In genomic region chr4:84750260-84750955, GRCh38 we compare ENCODE assay signal across 8 cellular contexts.
DNase-seq lines count a peak whose midpoint lies in the region; ATAC-seq, FAIRE-seq and TF ChIP-seq lines count a peak whose summit lies in the region.

No MANE protein-coding gene starts in this region.

- H3K56ac ChIP-seq in H1 (replicated peaks; ENCODE audit: insufficient read length, low read depth, low read length): no peak overlapping the region

- TF ChIP-seq POLR2A in H1 (IDR thresholded peaks at IDR 0.05; ENCODE audit: control extremely low read depth in 1 of 2, low read depth in 2 of 2, low read length in 2 of 2): no peak

- H3K9me3 Mint-ChIP-seq in activated T-cell treated with anti-CD3 and anti-CD28 coated beads, Interleukin-2, amount 50 U/mL, for 72 hours: no peaks in the 10 kb centered on the region

- H3K27ac Mint-ChIP-seq in activated T-cell treated with anti-CD3 and anti-CD28 coated beads, Interleukin-2, amount 50 U/mL, for 72 hours: no peak overlapping the region

- no peak overlapping the region for H3K14ac ChIP-seq in H1 (ENCODE audit: insufficient read length)

- H3K79me2 ChIP-seq in OCI-LY7 (ENCODE audit: insufficient read depth, low read depth, low read length) (no peaks in the 10 kb centered on the region), H1 (ENCODE audit: control insufficient read depth in 1 of 2, insufficient read depth in 2 of 2, low read length in 2 of 2) (no peaks in the 10 kb centered on the region)

- no peak overlapping the region for H2BK15ac ChIP-seq in H1 (ENCODE audit: low read length)

- H2BK20ac ChIP-seq in H1 (ENCODE audit: low read length): no peak overlapping the region

- H4K91ac ChIP-seq in H1 (replicated peaks; ENCODE audit: insufficient read length, low read length): no peak overlapping the region

- H3K4me3 ChIP-seq in OCI-LY7 (ENCODE audit: low read depth, low read length, poor library complexity, severe bottlenecking) (no peak overlapping the region), H1 (ENCODE audit: extremely low read depth in 1 of 4, insufficient read depth in 2 of 4, low read depth in 3 of 4, low read length in 4 of 4) (no peak overlapping the region), mucosa of descending colon (no peak overlapping the region)

- no peak overlapping the region for H3K18ac ChIP-seq in H1 (ENCODE audit: extremely low read depth, low read length)

- DNase-seq in COR-L47 (lab: John Stamatoyannopoulos, UW) (peak; percentile 28), GM19239 (ENCODE audit: insufficient read length, low spot score) (peak; percentile 12), OCI-LY7 (ENCODE audit: low spot score) (peak; percentile 37), H1 (ENCODE audit: low read depth in 1 of 2, low spot score in 2 of 2) (no peak), mucosa of descending colon (no peak)
- no peak for DNase-seq in activated T-cell treated with anti-CD3 and anti-CD28 coated beads, Interleukin-2, amount 50 U/mL, for 72 hours
- no peak for DNase-seq in activated naive CD4-positive, alpha-beta T cell treated with Interleukin-2 at 50 U/mL for 16 hours

- WGBS in H1 (ENCODE audit: extremely low coverage in 1 of 2, insufficient coverage in 1 of 2, insufficient read length in 1 of 2, insufficient replicate concordance in 2 of 2, low coverage in 1 of 2, low lambda C conversion rate in 2 of 2, missing lambda C conversion rate in 1 of 2), 2 experiments: 76% methylated on average over 1 of the region's 1 CpG; no CpG with 5 or more reads in 1 of the 2 experiments

- H2AK5ac ChIP-seq in H1 (ENCODE audit: low read depth, low read length): no peak overlapping the region

- H4K20me1 ChIP-seq in OCI-LY7 (ENCODE audit: insufficient read depth, low read length): no peaks in the 10 kb centered on the region
- H4K20me1 ChIP-seq in H1 (replicated peaks in 1 of 2; ENCODE audit: control insufficient read depth in 1 of 2, insufficient read depth in 2 of 2, low read length in 2 of 2): no peaks in the 10 kb centered on the region

- no peaks in the 10 kb centered on the region for H3K4me1 Mint-ChIP-seq in activated T-cell treated with anti-CD3 and anti-CD28 coated beads, Interleukin-2, amount 50 U/mL, for 72 hours (ENCODE audit: low read depth)

- no peaks in the 10 kb centered on the region for H3K9me2 ChIP-seq in OCI-LY7 (ENCODE audit: insufficient read depth, low read length)

- H3K79me1 ChIP-seq in H1 (ENCODE audit: low read depth, low read length): no peaks in the 10 kb centered on the region

- FAIRE-seq in GM19239 (lab: Jason Lieb, UNC): peak; percentile 4
- FAIRE-seq in H1 (lab: Jason Lieb, UNC): no peak

- H2BK5ac ChIP-seq in H1 (ENCODE audit: low read depth, low read length): no peak overlapping the region

- no peaks in the 10 kb centered on the region for H3K23me2 ChIP-seq in H1 (ENCODE audit: low read depth, low read length)

- H3K4me2 ChIP-seq in OCI-LY7 (ENCODE audit: low read length) (no peak overlapping the region), H1 (ENCODE audit: insufficient read depth in 1 of 2, low read depth in 2 of 2, low read length in 2 of 2) (no peak overlapping the region)

- no peak overlapping the region for H2BK12ac ChIP-seq in H1 (ENCODE audit: low read depth, low read length)

- POLR2A ChIA-PET in OCI-LY7 (lab: Charles Lee): no interaction called here
- POLR2A ChIA-PET in H1 (lab: Charles Lee; ENCODE audit: partially characterized antibody): interaction anchor here (1.3 kb wide), 1 partner anchor 216 kb away, joined by 7 read pairs; the partner anchor contains the start of gene WDFY3

- no peaks in the 10 kb centered on the region for H3K27me3 ChIP-seq in H1 (replicated peaks in 1 of 4; ENCODE audit: control insufficient read depth in 3 of 4, extremely low read depth in 1 of 4, insufficient read depth in 3 of 4, low read length in 3 of 4)

- H2AFZ ChIP-seq in OCI-LY7 (ENCODE audit: low read length) (no peak overlapping the region), H1 (ENCODE audit: low read length) (no peak overlapping the region)

- H3K27ac ChIP-seq in OCI-LY7 (ENCODE audit: low read depth, low read length, poor library complexity, severe bottlenecking) (no peak overlapping the region), H1 (ENCODE audit: low read depth, low read length) (no peak overlapping the region)

- no peak overlapping the region for H2BK120ac ChIP-seq in H1 (replicated peaks; ENCODE audit: low read depth, low read length)

- H3K36me3 ChIP-seq in OCI-LY7 (ENCODE audit: insufficient read depth, low read length): no peaks in the 10 kb centered on the region
- H3K36me3 ChIP-seq in H1 (ENCODE audit: control insufficient read depth in 2 of 4, insufficient read depth in 4 of 4, low read length in 3 of 4): peaks cover 2 to 56% (median 23%) of the 10 kb centered on the region in 4 experiments; a peak in 6 of 8 replicates
- H3K36me3 ChIP-seq in mucosa of descending colon (ENCODE audit: low read depth): no peaks in the 10 kb centered on the region

- BruUV-seq in OCI-LY7 (replicated peaks; lab: Mats Ljungman, UMichigan): no TSS peak

- peak; percentile 88 for TF ChIP-seq CTCF in OCI-LY7 (conservative IDR thresholded peaks at IDR 0.05; ENCODE audit: low read length)
- peak in 2 of 3 experiments; percentile 51 to 56; a peak in 2 of 4 replicates for TF ChIP-seq CTCF in H1 (IDR thresholded peaks at IDR 0.05; ENCODE audit: control extremely low read depth in 1 of 3, insufficient read depth in 1 of 3, low read depth in 1 of 3, low read length in 3 of 3)
- TF ChIP-seq CTCF in mucosa of descending colon (IDR thresholded peaks at IDR 0.05): peak; percentile 14

- H3K4me1 ChIP-seq in OCI-LY7 (ENCODE audit: insufficient read depth, low read length, poor library complexity, severe bottlenecking) (no peaks in the 10 kb centered on the region), H1 (replicated peaks in 1 of 4; ENCODE audit: control insufficient read depth in 3 of 4, insufficient read depth in 4 of 4, low read length in 3 of 4) (no peaks in the 10 kb centered on the region), mucosa of descending colon (ENCODE audit: low read depth) (no peaks in the 10 kb centered on the region)

- H4K5ac ChIP-seq in H1 (ENCODE audit: insufficient read length, low read depth, low read length): no peak overlapping the region

- no peaks in the 10 kb centered on the region for H3K27me3 Mint-ChIP-seq in activated T-cell treated with anti-CD3 and anti-CD28 coated beads, Interleukin-2, amount 50 U/mL, for 72 hours (ENCODE audit: low read depth)

- intact Hi-C loops in OCI-LY7 (cut with micrococcal nuclease; ENCODE audit: unreplicated experiment): loop anchor here (5.0 kb wide), 1 partner anchor 222 kb away; no protein-coding TSS in a partner anchor
- intact Hi-C loops in mucosa of descending colon (cut with DNase I, micrococcal nuclease): loop anchor here (5.0 kb wide), 1 partner anchor 222 kb away; no protein-coding TSS in a partner anchor

- H3K36me3 Mint-ChIP-seq in activated T-cell treated with anti-CD3 and anti-CD28 coated beads, Interleukin-2, amount 50 U/mL, for 72 hours (ENCODE audit: insufficient read depth in 2 of 2): no peaks in the 10 kb centered on the region

- CTCF ChIA-PET in OCI-LY7 (lab: Charles Lee; ENCODE audit: unreplicated experiment) (no interaction called here), H1 (lab: Charles Lee; ENCODE audit: partially characterized antibody) (interaction anchor here (0.5 to 3.1 kb wide), 37 partner anchors 8 to 1965 kb away, joined by 3 to 35 read pairs (median 4); partner anchors contain the start of gene WDFY3)

- no peak overlapping the region for H3K4me3 Mint-ChIP-seq in activated T-cell treated with anti-CD3 and anti-CD28 coated beads, Interleukin-2, amount 50 U/mL, for 72 hours

- H3K9ac ChIP-seq in H1 (replicated peaks in 1 of 4; ENCODE audit: extremely low read depth in 1 of 4, low read depth in 3 of 4, low read length in 3 of 4): no peak overlapping the region

- H3K9me3 ChIP-seq in OCI-LY7 (ENCODE audit: low read length) (no peaks in the 10 kb centered on the region), H1 (ENCODE audit: insufficient read depth in 2 of 2, low read depth in 1 of 2, low read length in 1 of 2) (no peaks in the 10 kb centered on the region), mucosa of descending colon (no peaks in the 10 kb centered on the region)

- H3K4ac ChIP-seq in H1 (replicated peaks; ENCODE audit: insufficient read length, low read depth, low read length): no peak overlapping the region

- ATAC-seq in HG03521 (IDR thresholded peaks at IDR 0.05; ENCODE audit: unreplicated experiment) (peak; percentile 75), mucosa of descending colon (peak; percentile 70)
- no peak for ATAC-seq in activated T-cell treated with anti-CD3 and anti-CD28 coated beads, Interleukin-2, amount 50 U/mL, for 72 hours (replicated peaks in 1 of 2)

- H3K23ac ChIP-seq in H1 (ENCODE audit: insufficient read length): no peak overlapping the region

- no peak for TF ChIP-seq EP300 in H1 (IDR thresholded peaks at IDR 0.05; ENCODE audit: borderline replicate concordance in 1 of 2, low read depth in 2 of 2, low read length in 2 of 2)

- H4K8ac ChIP-seq in H1 (ENCODE audit: extremely low read depth, insufficient read depth, low read length): no peak overlapping the region

- TF ChIP-seq RAD21 in H1 (IDR thresholded peaks at IDR 0.05 in 1 of 2, conservative IDR thresholded peaks at IDR 0.05 in 1 of 2; ENCODE audit: low read depth in 2 of 2, low read length in 2 of 2): peak; percentile 61 to 66

TF ChIP-seq in H1, 55 proteins besides CTCF, POLR2A, EP300 and RAD21:
- TF ChIP-seq GTF2F1 (IDR thresholded peaks at IDR 0.05; ENCODE audit: borderline replicate concordance, low read depth, low read length): no peak
- TF ChIP-seq SIN3A (conservative IDR thresholded peaks at IDR 0.05 in 1 of 2, IDR thresholded peaks at IDR 0.05 in 1 of 2; ENCODE audit: low read depth in 1 of 2, low read length in 2 of 2): peak in 1 of 2 experiments; percentile 68; a peak in 1 of 4 replicates
- TF ChIP-seq FOSL1 (IDR thresholded peaks at IDR 0.05; ENCODE audit: insufficient read depth, low read depth, low read length): no peak

Comparison
In these comparisons a context has a peak if more than half of its experiments do, and no peak if none do; other contexts are left out.
1. DNase-seq: peak in COR-L47 (single experiment), GM19239 (single experiment) and OCI-LY7 (single experiment); none in H1 (0 of 2), mucosa of descending colon (0 of 3), activated T-cell treated with anti-CD3 and anti-CD28 coated beads, Interleukin-2, amount 50 U/mL, for 72 hours (0 of 2) and activated naive CD4-positive, alpha-beta T cell treated with Interleukin-2 at 50 U/mL for 16 hours (single experiment).
2. ATAC-seq: peak in HG03521 (single experiment) and mucosa of descending colon (single experiment); none in activated T-cell treated with anti-CD3 and anti-CD28 coated beads, Interleukin-2, amount 50 U/mL, for 72 hours (0 of 2).
3. CTCF ChIP-seq: peak in every context shown above with its lines; median percentile 88 in OCI-LY7; 54 in H1; 14 in mucosa of descending colon.